Comparison of ENCODE assay signal across 8 cellular contexts in genomic region chr7:96414931-96415292, GRCh38.
DNase-seq lines count a peak whose midpoint lies in the region; ATAC-seq and TF ChIP-seq lines count a peak whose summit lies in the region.

No MANE protein-coding gene starts in this region.

- H3K9me3 Mint-ChIP-seq in T-cell = no peaks in the 10 kb centered on the region
- no peaks in the 10 kb centered on the region for H3K9me3 Mint-ChIP-seq in effector memory CD8-positive, alpha-beta T cell

- POLR2A ChIA-PET in T-cell (lab: Charles Lee) = no interaction called here

- ATAC-seq in T-cell (replicated peaks in 1 of 4) (peak in 1 of 4 experiments; percentile 49), GM18520 (IDR thresholded peaks at IDR 0.05; ENCODE audit: unreplicated experiment) (no peak), GM19463 (IDR thresholded peaks at IDR 0.05; ENCODE audit: unreplicated experiment) (no peak)
- ATAC-seq in effector memory CD8-positive, alpha-beta T cell (replicated peaks) = peak; percentile 47

- H3K4me3 ChIP-seq in GM06990 (replicated peaks; ENCODE audit: low read depth, low read length) = no peak overlapping the region

- no peak for DNase-seq in GM06990 (ENCODE audit: extremely low read depth, insufficient read length)
- peak; percentile 48 for DNase-seq in HCEC 1CT
- peak; percentile 78 for DNase-seq in NCI-H146 (lab: John Stamatoyannopoulos, UW)
- peak in 21 of 34 experiments; percentile 1 to 29 (median 10) for DNase-seq in T-cell
- peak; percentile 2 to 22 (median 7) for DNase-seq in effector memory CD8-positive, alpha-beta T cell
- peak; percentile 29 for DNase-seq in mucosa of gallbladder (ENCODE audit: low spot score)

- TF ChIP-seq CTCF in GM06990 (IDR thresholded peaks at IDR 0.05; ENCODE audit: insufficient read depth, low read length, poor library complexity, severe bottlenecking) = peak; percentile 93

- H3K4me1 Mint-ChIP-seq in T-cell = no peaks in the 10 kb centered on the region
- H3K4me1 Mint-ChIP-seq in effector memory CD8-positive, alpha-beta T cell (ENCODE audit: low read depth in 2 of 2) = no peaks in the 10 kb centered on the region

- no peak overlapping the region for H3K4me3 Mint-ChIP-seq in T-cell
- H3K4me3 Mint-ChIP-seq in effector memory CD8-positive, alpha-beta T cell = no peak overlapping the region

- no peaks in the 10 kb centered on the region for H3K36me3 Mint-ChIP-seq in T-cell
- peaks cover 2% of the 10 kb centered on the region for H3K36me3 Mint-ChIP-seq in effector memory CD8-positive, alpha-beta T cell (ENCODE audit: insufficient read depth)

- H3K36me3 ChIP-seq in GM06990 (ENCODE audit: control insufficient read depth, insufficient read depth, low read length) = no peaks in the 10 kb centered on the region

- no peak overlapping the region for H3K27ac Mint-ChIP-seq in T-cell
- no peak overlapping the region for H3K27ac Mint-ChIP-seq in effector memory CD8-positive, alpha-beta T cell

- CTCF ChIA-PET in T-cell (lab: Charles Lee) = interaction anchor here in 1 of 2 donors (0.7 kb wide), 1 partner anchor 988 kb away, joined by 3 read pairs; no protein-coding TSS in a partner anchor

- H3K27me3 ChIP-seq in GM06990 (replicated peaks; ENCODE audit: control insufficient read depth, insufficient read depth, low read length) = no peaks in the 10 kb centered on the region

- H3K27me3 Mint-ChIP-seq in T-cell = peaks cover 4 to 14% of the 10 kb centered on the region in 2 donors
- peaks cover 18 to 23% of the 10 kb centered on the region in 2 donors for H3K27me3 Mint-ChIP-seq in effector memory CD8-positive, alpha-beta T cell
